25 cellular contexts compared by ENCODE assay signal in the genomic region with DNA sequence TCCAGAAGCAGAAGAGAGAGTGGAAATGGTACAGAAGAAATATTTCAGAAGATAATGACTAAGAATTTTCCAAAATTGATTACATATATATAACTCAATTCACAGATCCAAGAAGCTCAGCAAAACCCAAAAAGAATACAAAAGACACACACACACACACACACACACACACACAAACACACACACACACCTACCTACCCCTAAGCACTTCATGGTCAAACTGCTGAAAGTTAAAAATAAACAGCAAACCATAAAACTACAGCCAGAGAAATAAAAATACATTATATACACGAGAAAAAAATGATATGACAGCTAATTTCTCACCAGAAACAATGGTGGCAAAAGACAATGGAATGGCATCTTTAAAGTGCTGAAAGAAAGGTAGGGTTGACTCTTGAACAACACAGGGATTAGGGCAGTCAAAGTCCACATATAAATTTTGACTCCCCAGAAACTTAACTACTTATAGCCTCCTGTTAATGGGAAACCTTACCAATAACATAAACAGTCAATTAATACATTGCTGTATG.
"Had no signal": no experiment of that assay in that cellular context is flagged by ENCODE, and none has a peak within 500 bp of the region (broad histone marks: within the 10 kb centered on the region; RNA-seq: fewer than 3 reads in every experiment).

No MANE protein-coding gene starts in this region.

- H3K4me2 ChIP-seq: hepatocyte had no signal

- H3K4me1 ChIP-seq: esophagus muscularis mucosa, foreskin keratinocyte, gastroesophageal sphincter, heart left ventricle, psoas muscle, spleen, transverse colon, upper lobe of right lung, uterus had no signal

- FAIRE-seq: kidney had no signal

- ATAC-seq: foreskin keratinocyte; gastroesophageal sphincter; heart left ventricle; left lobe of liver; natural killer cell; psoas muscle; right cardiac atrium; stimulated activated naive B cell treated with anti-CD40 and anti-IgM and Interleukin-4, amounts not matched to agents 10 μg/mL and 1 μg/mL and 100 μg/mL, for 72 hours; upper lobe of right lung had no signal

- H3K27ac ChIP-seq: dorsolateral prefrontal cortex, epithelial cell of prostate, esophagus muscularis mucosa, foreskin keratinocyte, gastroesophageal sphincter, heart left ventricle, hepatocyte, ovary, psoas muscle, skin epidermis, spleen, transverse colon, upper lobe of right lung, uterus had no signal

- H2AFZ ChIP-seq: hepatocyte had no signal

- H3K36me3 ChIP-seq: esophagus muscularis mucosa, gastroesophageal sphincter, heart left ventricle, ovary, spleen, transverse colon, upper lobe of right lung, uterus had no signal

- H3K79me2 ChIP-seq: hepatocyte had no signal

- H3K27me3 ChIP-seq: dorsolateral prefrontal cortex, esophagus muscularis mucosa, foreskin keratinocyte, gastroesophageal sphincter, heart left ventricle, hepatocyte, ovary, spleen, transverse colon, upper lobe of right lung, uterus had no signal

- H3K9me3 ChIP-seq: ovary, psoas muscle, upper lobe of right lung, uterus had no signal

- H3K4me3 ChIP-seq: dorsolateral prefrontal cortex, esophagus muscularis mucosa, gastroesophageal sphincter, heart left ventricle, hepatocyte, lung, ovary, psoas muscle, skin epidermis, spleen, transverse colon, upper lobe of right lung, uterus had no signal

- DNase-seq: dorsolateral prefrontal cortex; effector CD4-positive, alpha-beta T cell; endodermal cell; foreskin keratinocyte; heart left ventricle; kidney; natural killer cell; occipital lobe; ovary; posterior cingulate gyrus; psoas muscle; right cardiac atrium; spleen; stimulated activated CD4-positive, alpha-beta T cell treated with anti-CD3 and anti-CD28 coated beads, Interleukin-4, amount 100 ng/mL, for 4 hours; stimulated activated naive B cell treated with anti-CD40 and anti-IgM and Interleukin-4, amounts not matched to agents 10 μg/mL and 1 μg/mL and 100 μg/mL, for 72 hours; transverse colon; upper lobe of right lung; uterus had no signal
